ENCODE assay signal across 8 cellular contexts in genomic region chr4:78644744-78645330, GRCh38.
DNase-seq lines count a peak whose midpoint lies in the region; ATAC-seq and TF ChIP-seq lines count a peak whose summit lies in the region.

No MANE protein-coding gene starts in this region.

- no peaks in the 10 kb centered on the region for H3K9me3 ChIP-seq in SK-N-SH

- H3K9ac ChIP-seq in SK-N-SH = peak overlapping the region; percentile 42; the same call in 1 of the 2 replicates

- H2AFZ ChIP-seq in SK-N-SH (ENCODE audit: low read depth) = peak overlapping the region; percentile 76

- peaks cover 6 to 11% of the 10 kb centered on the region in 2 experiments for H3K4me1 ChIP-seq in SK-N-SH (ENCODE audit: control insufficient read depth in 1 of 2, insufficient read depth in 2 of 2, low read depth in 1 of 2, low read length in 1 of 2)

- TF ChIP-seq RAD21 in SK-N-SH (IDR thresholded peaks at IDR 0.05; ENCODE audit: low read length) = peak; percentile 74

- POLR2A ChIA-PET in SK-N-SH (lab: Yijun Ruan, JAX) = no interaction called here

- H3K27ac ChIP-seq in SK-N-SH (ENCODE audit: low read depth in 2 of 2, low read length in 1 of 2) = peak overlapping the region; percentile 88 to 89; a peak in 3 of 4 replicates
- peak overlapping the region; percentile 83 for H3K27ac ChIP-seq in brain microvascular endothelial cell

- CTCF ChIA-PET in SK-N-SH (lab: Yijun Ruan, JAX) = interaction anchor here (0.6 to 3.7 kb wide), 32 partner anchors 9 to 294 kb away, joined by 3 to 24 read pairs (median 4); partner anchors contain the start of gene BMP2K

- H3F3A ChIP-seq in SK-N-SH (replicated peaks; ENCODE audit: insufficient read depth) = peaks cover 16% of the 10 kb centered on the region

- peak; percentile 82 for ATAC-seq in HG03558 (IDR thresholded peaks at IDR 0.05; ENCODE audit: extremely low read depth, unreplicated experiment)

- peak overlapping the region; percentile 64; the same call in 1 of the 2 replicates for H3K4me2 ChIP-seq in SK-N-SH

- H3K4me3 ChIP-seq in SK-N-SH (ENCODE audit: low read depth in 2 of 2, low read length in 1 of 2) (no peak overlapping the region), brain microvascular endothelial cell (ENCODE audit: low read depth, low read length) (no peak overlapping the region)

- H3K27me3 ChIP-seq in SK-N-SH (ENCODE audit: insufficient read depth) (no peaks in the 10 kb centered on the region), brain microvascular endothelial cell (replicated peaks) (no peaks in the 10 kb centered on the region)

- DNase-seq in ELF-1 (ENCODE audit: low read depth, low spot score) (peak; percentile 31), GM20000 (ENCODE audit: low spot score) (peak; percentile 58), SK-N-SH (peak; percentile 57), brain microvascular endothelial cell (peak; percentile 86), iris pigment epithelial cell (ENCODE audit: low read depth) (peak; percentile 92), ecto neural progenitor cell (ENCODE audit: low spot score) (no peak)
- DNase-seq in stimulated activated CD4-positive, alpha-beta T cell treated with anti-CD3 and anti-CD28 coated beads, Interleukin-15, amount 100 ng/mL, for 48 hours (ENCODE audit: low read depth in 2 of 2) = peak; percentile 18 to 22

- in situ Hi-C loops in brain microvascular endothelial cell (cut with HindIII; ENCODE audit: low pct_ligation_motif_present, low sequenced_read_pairs) = no loop called here

- 29% methylated on average over 4 of the region's 4 CpGs for WGBS in SK-N-SH (ENCODE audit: low lambda C conversion rate)

- no peaks in the 10 kb centered on the region for H3K36me3 ChIP-seq in SK-N-SH (replicated peaks in 1 of 2; ENCODE audit: control insufficient read depth in 1 of 2, insufficient read depth in 2 of 2, low read length in 1 of 2)
- no peaks in the 10 kb centered on the region for H3K36me3 ChIP-seq in brain microvascular endothelial cell (replicated peaks)

- H3K79me2 ChIP-seq in SK-N-SH (ENCODE audit: insufficient read depth) = no peaks in the 10 kb centered on the region

- no peaks in the 10 kb centered on the region for H4K20me1 ChIP-seq in SK-N-SH (ENCODE audit: insufficient read depth)

- H3K9me2 ChIP-seq in SK-N-SH = no peaks in the 10 kb centered on the region

- no peak for TF ChIP-seq EP300 in SK-N-SH (IDR thresholded peaks at IDR 0.05; ENCODE audit: borderline replicate concordance in 1 of 2, low read depth in 1 of 2, low read length in 1 of 2)

- TF ChIP-seq CTCF in GM20000 (IDR thresholded peaks at IDR 0.05; ENCODE audit: extremely low read depth, missing control alignments) (peak; percentile 83), SK-N-SH (IDR thresholded peaks at IDR 0.05) (peak; percentile 87), brain microvascular endothelial cell (IDR thresholded peaks at IDR 0.05; ENCODE audit: low read depth, low read length, missing control alignments) (peak; percentile 94)

TF ChIP-seq in SK-N-SH, 30 proteins besides CTCF, POLR2A, EP300 and RAD21:
- TF ChIP-seq MAX (IDR thresholded peaks at IDR 0.05; ENCODE audit: low read depth) = no peak
- TF ChIP-seq GABPA (IDR thresholded peaks at IDR 0.05; ENCODE audit: low read depth) = no peak
- peak; percentile 70 for TF ChIP-seq SMC3 (IDR thresholded peaks at IDR 0.05; ENCODE audit: low read depth, low read length)
- TF ChIP-seq SIN3A (IDR thresholded peaks at IDR 0.05; ENCODE audit: borderline replicate concordance, low read depth, low read length) = peak; percentile 48; the same call in 1 of the 2 replicates
- no peak for TF ChIP-seq REST (IDR thresholded peaks at IDR 0.05; ENCODE audit: low read depth, low read length)
- TF ChIP-seq TCF12 (IDR thresholded peaks at IDR 0.05) = 0 out of 2 replicates have a peak, but pooled peaks have one; percentile 7
- no peak for TF ChIP-seq MXI1 (IDR thresholded peaks at IDR 0.05; ENCODE audit: low read depth, low read length)
- TF ChIP-seq POLR2AphosphoS5 (IDR thresholded peaks at IDR 0.05; ENCODE audit: low read depth, low read length) = no peak
- TF ChIP-seq GATA2 (CRISPR knock-in tag; IDR thresholded peaks at IDR 0.05) = no peak
- no peak for TF ChIP-seq USF1 (IDR thresholded peaks at IDR 0.05; ENCODE audit: borderline replicate concordance, low read depth)
- no peak for TF ChIP-seq PBX3 (IDR thresholded peaks at IDR 0.05)
- no peak for TF ChIP-seq RXRA (IDR thresholded peaks at IDR 0.05; ENCODE audit: borderline replicate concordance, low read depth)
- peak; percentile 98 for TF ChIP-seq RFX5 (IDR thresholded peaks at IDR 0.05; ENCODE audit: low read length)
